Comparison of ENCODE assay signal across 8 cellular contexts in the genomic region with DNA sequence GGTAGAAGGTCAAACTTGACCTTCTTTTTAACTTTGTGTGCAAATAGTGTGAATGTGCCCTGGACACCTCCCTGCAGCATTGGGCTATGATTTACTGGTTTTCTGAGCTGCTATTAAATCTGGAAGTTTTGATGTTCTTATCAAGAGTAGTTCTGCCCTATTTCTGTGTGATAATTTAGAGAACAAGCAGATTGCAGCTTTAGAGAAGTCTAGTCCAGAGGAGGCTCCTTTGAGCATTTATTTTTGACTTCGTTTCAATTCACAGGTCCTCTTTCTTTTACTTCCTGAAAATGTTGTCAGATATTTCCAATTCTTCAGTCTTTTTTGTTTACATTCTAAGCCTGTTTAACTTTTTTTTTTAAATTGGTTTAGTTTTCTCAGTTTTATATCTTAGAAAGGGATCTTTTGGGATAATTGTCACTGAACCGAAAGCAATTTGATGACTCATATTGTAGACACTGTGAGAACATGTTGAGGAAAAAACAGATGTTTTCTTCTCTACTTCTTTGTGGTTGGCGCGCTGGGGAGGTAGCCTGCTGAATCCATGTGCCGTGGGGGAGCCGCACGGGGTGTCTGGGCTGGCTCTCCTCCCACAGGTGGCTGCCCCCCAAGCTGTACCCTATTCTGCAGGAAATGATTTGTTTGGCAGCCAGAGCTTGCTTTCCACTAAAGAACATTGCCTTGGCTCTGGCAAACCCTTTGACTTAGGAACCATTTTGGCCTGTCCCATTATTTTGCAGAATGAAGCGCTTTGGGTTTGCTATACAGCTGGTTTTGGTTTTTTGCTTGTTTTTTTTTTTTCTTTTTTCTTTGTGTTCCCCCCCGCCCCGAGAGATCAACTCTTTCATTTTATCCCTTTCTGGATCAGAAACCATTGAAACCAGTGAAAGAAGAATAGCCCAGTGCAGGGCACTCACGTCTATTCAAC. TPM values are rescaled to one million over a fixed set of nuclear protein-coding genes. Genes with fewer than 3 reads are reported as not detected.
DNase-seq lines count a peak whose midpoint lies in the region; ATAC-seq and TF ChIP-seq lines count a peak whose summit lies in the region.

No MANE protein-coding gene starts in this region.

- peak overlapping the region; percentile 8 for H3K4me3 Mint-ChIP-seq in CD4-positive, alpha-beta T cell

- BruUV-seq in PC-9 (replicated peaks; lab: Mats Ljungman, UMichigan), result no TSS peak

- H3K4me3 ChIP-seq in Jurkat, Clone E6-1 (ENCODE audit: low read length), result peak overlapping the region; percentile 30
- no peak overlapping the region for H3K4me3 ChIP-seq in parathyroid adenoma (ENCODE audit: low read depth, low read length)
- no peak overlapping the region for H3K4me3 ChIP-seq in PC-9

- H3K36me3 ChIP-seq in parathyroid adenoma (ENCODE audit: control insufficient read depth, insufficient read depth, low read length) (no peaks in the 10 kb centered on the region), PC-9 (ENCODE audit: low read depth) (no peaks in the 10 kb centered on the region)

- H3K27ac Mint-ChIP-seq in CD4-positive, alpha-beta T cell, result peak overlapping the region; percentile 45

- CTCF ChIA-PET in CD4-positive, alpha-beta T cell (lab: Charles Lee), result no interaction called here
- CTCF ChIA-PET in PC-9 (lab: Charles Lee), result no interaction called here

- peak overlapping the region; percentile 32 for H3K4me2 ChIP-seq in parathyroid adenoma (ENCODE audit: low read length)
- H3K4me2 ChIP-seq in PC-9, result no peak overlapping the region

- H3K27me3 Mint-ChIP-seq in CD4-positive, alpha-beta T cell, result no peaks in the 10 kb centered on the region

- peak overlapping the region; percentile 45 for H2AFZ ChIP-seq in parathyroid adenoma
- H2AFZ ChIP-seq in PC-9, result no peak overlapping the region

- no peaks in the 10 kb centered on the region for H4K20me1 ChIP-seq in PC-9 (ENCODE audit: insufficient read depth)

- peak; percentile 84 for ATAC-seq in CD4-positive, alpha-beta T cell (ENCODE audit: poor library complexity)
- ATAC-seq in HG03378 (IDR thresholded peaks at IDR 0.05; ENCODE audit: unreplicated experiment) (no peak), HG03460 (IDR thresholded peaks at IDR 0.05; ENCODE audit: unreplicated experiment) (no peak)

- no peaks in the 10 kb centered on the region; the same call in 1 of the 2 replicates for H3F3A ChIP-seq in PC-9 (ENCODE audit: insufficient read depth, low read depth)

- TF ChIP-seq CTCF in CD4-positive, alpha-beta T cell (IDR thresholded peaks at IDR 0.05), result no peak
- TF ChIP-seq CTCF in parathyroid adenoma (IDR thresholded peaks at IDR 0.05) (no peak), PC-9 (conservative IDR thresholded peaks at IDR 0.05) (no peak)

- H3K4me1 ChIP-seq in parathyroid adenoma (peaks cover 5% of the 10 kb centered on the region), PC-9 (replicated peaks; ENCODE audit: insufficient read depth) (no peaks in the 10 kb centered on the region)

- no peak overlapping the region for H3K9ac ChIP-seq in parathyroid adenoma

- no peaks in the 10 kb centered on the region for H3K27me3 ChIP-seq in CD4-positive, alpha-beta T cell (ENCODE audit: control insufficient read depth, insufficient read depth, low read length)
- H3K27me3 ChIP-seq in parathyroid adenoma (ENCODE audit: control insufficient read depth, insufficient read depth, low read length), result no peaks in the 10 kb centered on the region
- H3K27me3 ChIP-seq in PC-9 (ENCODE audit: insufficient read depth, low read depth), result no peaks in the 10 kb centered on the region

- peak in 9 of 10 experiments; percentile 5 to 61 (median 32) for DNase-seq in CD4-positive, alpha-beta T cell
- DNase-seq in Jurkat, Clone E6-1 (ENCODE audit: low read depth, low spot score), result peak; percentile 71
- peak; percentile 12 for DNase-seq in activated CD4-positive, alpha-beta T cell treated with anti-CD3 and anti-CD28 coated beads for 1 hour
- DNase-seq in dedifferentiated amniotic fluid mesenchymal stem cell (ENCODE audit: extremely low spot score), result peak; percentile 69
- DNase-seq in PC-9, result no peak

- intact Hi-C loops in CD4-positive, alpha-beta T cell (cut with DNase I, micrococcal nuclease), result loop anchor here (5.0 kb wide), 2 partner anchors 39 to 479 kb away; no protein-coding TSS in a partner anchor
- intact Hi-C loops in PC-9 (cut with micrococcal nuclease; ENCODE audit: unreplicated experiment), result no loop called here

- no peaks in the 10 kb centered on the region for H3K9me2 ChIP-seq in PC-9 (ENCODE audit: insufficient read depth)

- no peaks in the 10 kb centered on the region for H3K9me3 ChIP-seq in CD4-positive, alpha-beta T cell (ENCODE audit: control insufficient read depth, low read length)
- H3K9me3 ChIP-seq in parathyroid adenoma (ENCODE audit: control insufficient read depth, low read length), result no peaks in the 10 kb centered on the region
- H3K9me3 ChIP-seq in PC-9 (ENCODE audit: insufficient read depth, low read depth), result no peaks in the 10 kb centered on the region

- H3K4me1 Mint-ChIP-seq in CD4-positive, alpha-beta T cell (ENCODE audit: low read depth), result peaks cover 11% of the 10 kb centered on the region

- H3K9me3 Mint-ChIP-seq in CD4-positive, alpha-beta T cell, result no peaks in the 10 kb centered on the region

- H3K79me2 ChIP-seq in parathyroid adenoma (no peaks in the 10 kb centered on the region), PC-9 (ENCODE audit: low read depth) (no peaks in the 10 kb centered on the region)

- no peaks in the 10 kb centered on the region for H3K36me3 Mint-ChIP-seq in CD4-positive, alpha-beta T cell (ENCODE audit: low read depth)

- POLR2A ChIA-PET in CD4-positive, alpha-beta T cell (lab: Charles Lee), result interaction anchor here (0.7 to 1.1 kb wide), 2 partner anchors 18 to 490 kb away, joined by 3 read pairs; no protein-coding TSS in a partner anchor
- POLR2A ChIA-PET in PC-9 (lab: Charles Lee; ENCODE audit: unreplicated experiment), result interaction anchor here (0.7 kb wide), 1 partner anchor 11 kb away, joined by 7 read pairs; no protein-coding TSS in a partner anchor

- no peak overlapping the region for H3K27ac ChIP-seq in CD4-positive, alpha-beta T cell (ENCODE audit: low read depth, low read length)
- H3K27ac ChIP-seq in parathyroid adenoma, result no peak overlapping the region
- H3K27ac ChIP-seq in PC-9, result no peak overlapping the region

RNA-seq across cellular contexts. Expression of a gene that starts 53.4 kb away (rescaled TPM):
- 10 to 100 TPM; 25.5 to 29.4 TPM for total RNA-seq in CD4-positive, alpha-beta T cell
- 18.8 TPM for polyA plus RNA-seq in Jurkat, Clone E6-1 (2012; ENCODE audit: insufficient read depth, insufficient read length)
- 43.8 and 47.3 TPM in 2 replicates for total RNA-seq in PC-9 (2021)

RNA-seq across cellular contexts. Expression of a gene that starts 54.2 kb away (rescaled TPM):
- 100 to 1,000 TPM; 448 to 460 TPM for total RNA-seq in CD4-positive, alpha-beta T cell
- polyA plus RNA-seq in Jurkat, Clone E6-1 (2012; ENCODE audit: insufficient read depth, insufficient read length), result 521 TPM
- total RNA-seq in PC-9 (2021), result 186 and 187 TPM in 2 replicates

Comparison
In these comparisons a context has a peak if more than half of its experiments do, and no peak if none do; other contexts are left out.
1. DNase-seq: peak in CD4-positive, alpha-beta T cell (9 of 10), Jurkat, Clone E6-1 (single experiment), activated CD4-positive, alpha-beta T cell treated with anti-CD3 and anti-CD28 coated beads for 1 hour (single experiment) and dedifferentiated amniotic fluid mesenchymal stem cell (single experiment); none in PC-9 (0 of 2).